ENCODE assay signal across 1 cellular context in the genomic region with DNA sequence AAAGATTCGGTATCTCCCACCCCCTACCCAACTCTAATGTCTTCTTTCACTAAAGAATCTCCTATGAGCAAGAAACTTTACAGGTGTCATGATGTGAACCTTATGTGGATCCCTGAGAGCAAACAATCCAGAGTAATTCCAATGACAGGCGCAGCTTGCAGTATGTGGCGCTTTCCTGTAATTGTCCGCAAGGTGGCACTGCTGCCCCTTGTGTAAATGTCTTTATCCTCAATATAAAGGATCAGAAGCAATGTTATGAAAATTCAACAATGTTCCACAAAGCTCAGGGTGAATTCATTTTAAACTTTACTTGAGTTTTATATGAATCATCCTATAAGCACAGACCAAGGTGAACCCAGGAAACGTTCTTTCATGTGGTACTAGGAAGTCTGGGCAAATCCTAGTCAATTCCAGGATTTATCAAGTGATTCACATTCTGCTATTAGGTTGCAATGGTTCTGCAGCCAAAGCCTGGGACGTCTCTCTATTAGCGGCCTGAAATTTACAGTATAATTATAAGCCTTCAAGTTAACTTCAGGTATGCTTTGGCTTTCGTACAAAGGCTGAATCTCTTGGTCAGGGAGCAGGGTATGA.
TF ChIP-seq lines count a peak whose summit lies in the region.

No MANE protein-coding gene starts in this region.

TF ChIP-seq in SK-N-SH treated with all-trans-retinoic acid at 6 μM for 48 hours, 23 proteins besides CTCF, POLR2A, EP300 and RAD21 (continued from another document):
- TF ChIP-seq, protein P1, sequence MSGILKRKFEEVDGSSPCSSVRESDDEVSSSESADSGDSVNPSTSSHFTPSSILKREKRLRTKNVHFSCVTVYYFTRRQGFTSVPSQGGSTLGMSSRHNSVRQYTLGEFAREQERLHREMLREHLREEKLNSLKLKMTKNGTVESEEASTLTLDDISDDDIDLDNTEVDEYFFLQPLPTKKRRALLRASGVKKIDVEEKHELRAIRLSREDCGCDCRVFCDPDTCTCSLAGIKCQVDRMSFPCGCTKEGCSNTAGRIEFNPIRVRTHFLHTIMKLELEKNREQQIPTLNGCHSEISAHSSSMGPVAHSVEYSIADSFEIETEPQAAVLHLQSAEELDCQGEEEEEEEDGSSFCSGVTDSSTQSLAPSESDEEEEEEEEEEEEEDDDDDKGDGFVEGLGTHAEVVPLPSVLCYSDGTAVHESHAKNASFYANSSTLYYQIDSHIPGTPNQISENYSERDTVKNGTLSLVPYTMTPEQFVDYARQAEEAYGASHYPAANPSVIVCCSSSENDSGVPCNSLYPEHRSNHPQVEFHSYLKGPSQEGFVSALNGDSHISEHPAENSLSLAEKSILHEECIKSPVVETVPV (CRISPR knock-in tag; IDR thresholded peaks at IDR 0.05): no peak
- TF ChIP-seq ZNF565 (CRISPR knock-in tag; conservative IDR thresholded peaks at IDR 0.05; ENCODE audit: low read depth) (no peak), PPARA (CRISPR knock-in tag; IDR thresholded peaks at IDR 0.05; ENCODE audit: borderline replicate concordance) (no peak), ESRRG (CRISPR knock-in tag; IDR thresholded peaks at IDR 0.05) (no peak)
